13 cellular contexts compared by ENCODE assay signal in genomic region chr14:32129124-32129523, GRCh38. TPM values are rescaled to one million over a fixed set of nuclear protein-coding genes. Genes with fewer than 3 reads are reported as not detected.
DNase-seq lines count a peak whose midpoint lies in the region; ATAC-seq, FAIRE-seq and TF ChIP-seq lines count a peak whose summit lies in the region.
"Had no signal": no experiment of that assay in that cellular context is flagged by ENCODE, and none has a peak within 500 bp of the region (broad histone marks: within the 10 kb centered on the region; RNA-seq: fewer than 3 reads in every experiment).

No MANE protein-coding gene starts in this region.

- H3K27ac ChIP-seq in mammary epithelial cell (ENCODE audit: insufficient read depth, low read depth, low read length) (no peak overlapping the region), hepatocyte (peak overlapping the region; percentile 8)
- H3K27ac ChIP-seq: WERI-Rb-1 had no signal

- H3K9me2 ChIP-seq in hepatocyte (replicated peaks; ENCODE audit: insufficient read depth) = no peaks in the 10 kb centered on the region

- no peak for FAIRE-seq in urothelium cell line (lab: Jason Lieb, UNC)
- FAIRE-seq: GM12891 had no signal

- no peak overlapping the region for H2AFZ ChIP-seq in mammary epithelial cell (ENCODE audit: low read depth, low read length)
- no peak overlapping the region for H2AFZ ChIP-seq in hepatocyte

- TF ChIP-seq CTCF in mammary epithelial cell (conservative IDR thresholded peaks at IDR 0.05 in 1 of 2, IDR thresholded peaks at IDR 0.05 in 1 of 2; ENCODE audit: extremely low read depth in 1 of 2, insufficient read depth in 1 of 2, low read depth in 1 of 2, low read length in 2 of 2) = no peak
- no peak for TF ChIP-seq CTCF in hepatocyte (IDR thresholded peaks at IDR 0.05; ENCODE audit: poor library complexity)
- TF ChIP-seq CTCF in GM13976 (IDR thresholded peaks at IDR 0.05; ENCODE audit: borderline replicate concordance, control extremely low read depth, extremely low read depth, insufficient read depth, missing control alignments) = no peak

- H3K27me3 ChIP-seq in mammary epithelial cell (ENCODE audit: insufficient read depth, low read length) = no peaks in the 10 kb centered on the region
- H3K27me3 ChIP-seq in hepatocyte = no peaks in the 10 kb centered on the region

- H4K20me1 ChIP-seq in mammary epithelial cell (ENCODE audit: insufficient read depth, low read length) (no peaks in the 10 kb centered on the region), hepatocyte (ENCODE audit: insufficient read depth, poor library complexity, severe bottlenecking) (peaks cover 11% of the 10 kb centered on the region)

- DNase-seq in Right ventricle myocardium superior (no peak), Right ventricle myocardium inferior (ENCODE audit: missing footprints) (no peak), mammary epithelial cell (peak; percentile 58), hepatocyte (ENCODE audit: low spot score) (no peak), urothelium cell line (ENCODE audit: low spot score) (peak; percentile 21), GM13976 (ENCODE audit: low spot score) (no peak)
- DNase-seq: 8988T, NCI-H524, nucleus accumbens, WERI-Rb-1 had no signal

- CTCF ChIA-PET in mammary epithelial cell (lab: Charles Lee; ENCODE audit: low non-redundant PET) = no interaction called here

- H3K4me1 ChIP-seq in mammary epithelial cell (ENCODE audit: insufficient read depth, low read length) = peaks cover 17% of the 10 kb centered on the region
- H3K4me1 ChIP-seq in hepatocyte (ENCODE audit: insufficient read depth) = no peaks in the 10 kb centered on the region

- H3K36me3 ChIP-seq in mammary epithelial cell (ENCODE audit: insufficient read depth, low read length) = peaks cover 2% of the 10 kb centered on the region
- peaks cover 6% of the 10 kb centered on the region for H3K36me3 ChIP-seq in hepatocyte (replicated peaks; ENCODE audit: insufficient read depth, low read depth)

- in situ Hi-C loops in mammary epithelial cell (cut with MboI; ENCODE audit: low sequenced_read_pairs in 2 of 2) = no loop called here
- in situ Hi-C loops in GM13976 (cut with MboI; ENCODE audit: low sequenced_read_pairs, unreplicated experiment) = no loop called here

- peak; percentile 50 for ATAC-seq in Right ventricle myocardium superior (ENCODE audit: poor library complexity)
- no peak for ATAC-seq in Right ventricle myocardium inferior
- no peak for ATAC-seq in HG02840 (IDR thresholded peaks at IDR 0.05; ENCODE audit: low FRiP score, unreplicated experiment)
- ATAC-seq in GM21515 (IDR thresholded peaks at IDR 0.05; ENCODE audit: unreplicated experiment) = no peak

- no peak overlapping the region for H3K4me3 ChIP-seq in mammary epithelial cell (replicated peaks in 1 of 3; ENCODE audit: insufficient read depth in 1 of 3, low read depth in 2 of 3, low read length in 3 of 3)
- H3K4me3 ChIP-seq in hepatocyte = no peak overlapping the region

- dilution Hi-C loops in mammary epithelial cell (cut with HindIII; ENCODE audit: low sequenced_read_pairs) = no loop called here

- no peak overlapping the region for H3K4me2 ChIP-seq in mammary epithelial cell (ENCODE audit: insufficient read depth, low read depth, low read length)
- no peak overlapping the region for H3K4me2 ChIP-seq in hepatocyte

- H3K9me3 ChIP-seq in mammary epithelial cell (replicated peaks; ENCODE audit: insufficient read depth, low read length) = no peaks in the 10 kb centered on the region
- peaks cover 5% of the 10 kb centered on the region for H3K9me3 ChIP-seq in hepatocyte (ENCODE audit: low read depth)

- peak overlapping the region; percentile 4 for H3K9ac ChIP-seq in mammary epithelial cell (ENCODE audit: insufficient read depth, low read length)

- no TSS peak for BruUV-seq in mammary epithelial cell (replicated peaks; lab: Mats Ljungman, UMichigan)

- 31% methylated on average over 2 of the region's 2 CpGs for WGBS in mammary epithelial cell (ENCODE audit: low coverage, missing lambda C conversion rate)
- 80% methylated on average over 2 of the region's 2 CpGs for WGBS in hepatocyte (ENCODE audit: low lambda C conversion rate, missing lambda C conversion rate)

- H3K79me2 ChIP-seq in mammary epithelial cell (ENCODE audit: insufficient read depth, low read length) = peaks cover 74% of the 10 kb centered on the region
- peaks cover 84% of the 10 kb centered on the region for H3K79me2 ChIP-seq in hepatocyte

- intact Hi-C loops in Right ventricle myocardium superior (cut with DNase I) (no loop called here), Right ventricle myocardium inferior (cut with DNase I) (loop anchor here (5.0 kb wide), 1 partner anchor 52 kb away; the partner anchor contains the start of gene ARHGAP5), mammary epithelial cell (cut with micrococcal nuclease) (no loop called here)

RNA-seq across cellular contexts. Expression of gene ARHGAP5, which starts 52.0 kb away (rescaled TPM):
- total RNA-seq in Right ventricle myocardium superior (192 TPM), Right ventricle myocardium inferior (210 TPM), mammary epithelial cell (100 to 1,000 TPM; 107 to 221 TPM), hepatocyte (136 and 144 TPM in 2 replicates)
- polyA plus RNA-seq in mammary epithelial cell (19.8 TPM), hepatocyte (14.2 and 16.5 TPM in 2 replicates)
- 51.0 TPM for polyA minus RNA-seq in mammary epithelial cell

Comparison
In these comparisons a context has a peak if more than half of its experiments do, and no peak if none do; other contexts are left out.
1. DNase-seq: peak in mammary epithelial cell (single experiment) and urothelium cell line (single experiment); none in Right ventricle myocardium superior (single experiment), Right ventricle myocardium inferior (single experiment), hepatocyte (single experiment) and GM13976 (single experiment).